Comparison of ENCODE assay signal across 12 cellular contexts in the genomic region with DNA sequence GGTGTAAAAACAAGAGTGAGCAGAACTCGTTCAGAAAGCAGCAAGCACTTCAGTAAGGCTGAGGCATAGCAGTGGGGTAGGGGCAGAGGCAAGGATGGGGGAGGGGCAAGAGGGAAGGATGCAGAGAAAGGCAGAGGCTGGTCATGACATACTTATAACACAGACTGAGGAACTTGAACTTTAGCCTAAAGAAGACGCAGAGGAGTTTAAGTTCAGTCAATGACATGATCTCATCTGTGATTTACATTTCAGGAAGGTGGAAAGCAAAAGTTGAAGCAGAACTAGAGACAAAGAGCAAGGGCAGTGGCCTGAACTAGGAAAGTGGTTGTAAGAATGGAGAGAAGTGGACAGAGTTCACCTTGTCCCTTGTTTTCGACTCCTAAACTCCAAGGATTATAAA. TPM values are rescaled to one million over a fixed set of nuclear protein-coding genes. Genes with fewer than 3 reads are reported as not detected.
A peak's percentile ranks its signal among the peaks of the same experiment; 100 is the strongest.
DNase-seq lines count a peak whose midpoint lies in the region; ATAC-seq and TF ChIP-seq lines count a peak whose summit lies in the region.
"Had no signal": no experiment of that assay in that cellular context is flagged by ENCODE, and none has a peak within 500 bp of the region (broad histone marks: within the 10 kb centered on the region; RNA-seq: fewer than 3 reads in every experiment).

No MANE protein-coding gene starts in this region.

- intact Hi-C loops in dendritic cell treated with granulocyte-macrophage colony-stimulating factor and Interleukin-4, amounts not matched to agents 40 ng/mL and 50 ng/mL, for 4 days (cut with micrococcal nuclease): loop anchor here (2.0 kb wide), 1 partner anchor 13 kb away; no protein-coding TSS in a partner anchor
- intact Hi-C loops in activated CD8-positive, alpha-beta T cell treated with anti-CD3 and anti-CD28 coated beads for 36 hours (cut with micrococcal nuclease): no loop called here

- WGBS in upper lobe of left lung, 2 donors: 40 to 45% methylated on average over 3 of the region's 3 CpGs

- H3K27me3 ChIP-seq in upper lobe of left lung: no peaks in the 10 kb centered on the region

- H3K4me3 Mint-ChIP-seq in dendritic cell treated with granulocyte-macrophage colony-stimulating factor and Interleukin-4, amounts not matched to agents 40 ng/mL and 50 ng/mL, for 4 days: no peak overlapping the region
- no peak overlapping the region for H3K4me3 Mint-ChIP-seq in activated CD8-positive, alpha-beta T cell treated with anti-CD3 and anti-CD28 coated beads for 36 hours

- DNase-seq in NCI-H510A treated with DMSO at 0.1 percent for 48 hours (lab: John Stamatoyannopoulos, UW) (peak; percentile 34), NCI-H510A (lab: John Stamatoyannopoulos, UW) (no peak), upper lobe of left lung (peak in 1 of 2 donors; percentile 33), GM19240 (ENCODE audit: insufficient read length, low spot score) (no peak)
- no peak for DNase-seq in activated CD8-positive, alpha-beta T cell treated with anti-CD3 and anti-CD28 coated beads for 36 hours
- no peak for DNase-seq in stimulated activated naive CD4-positive, alpha-beta T cell (lab: John Stamatoyannopoulos, UW)
- DNase-seq: PC-9 had no signal

- no peak overlapping the region for H3K4me3 ChIP-seq in upper lobe of left lung
- H3K4me3 ChIP-seq: lung, PC-9 had no signal

- H3K9me3 Mint-ChIP-seq in dendritic cell treated with granulocyte-macrophage colony-stimulating factor and Interleukin-4, amounts not matched to agents 40 ng/mL and 50 ng/mL, for 4 days: no peaks in the 10 kb centered on the region
- H3K9me3 Mint-ChIP-seq in activated CD8-positive, alpha-beta T cell treated with anti-CD3 and anti-CD28 coated beads for 36 hours: no peaks in the 10 kb centered on the region

- ATAC-seq in HG03103 (IDR thresholded peaks at IDR 0.05; ENCODE audit: low read depth, unreplicated experiment): peak; percentile 45
- peak; percentile 69 to 80 for ATAC-seq in upper lobe of left lung (ENCODE audit: low FRiP score in 2 of 2)
- no peak for ATAC-seq in activated CD8-positive, alpha-beta T cell treated with anti-CD3 and anti-CD28 coated beads for 36 hours

- no peaks in the 10 kb centered on the region for H3K36me3 Mint-ChIP-seq in dendritic cell treated with granulocyte-macrophage colony-stimulating factor and Interleukin-4, amounts not matched to agents 40 ng/mL and 50 ng/mL, for 4 days (ENCODE audit: low read depth)
- no peaks in the 10 kb centered on the region for H3K36me3 Mint-ChIP-seq in activated CD8-positive, alpha-beta T cell treated with anti-CD3 and anti-CD28 coated beads for 36 hours (ENCODE audit: low read depth)

- TF ChIP-seq POLR2A in upper lobe of left lung (IDR thresholded peaks at IDR 0.05): no peak

- peak overlapping the region; percentile 52 for H3K27ac Mint-ChIP-seq in dendritic cell treated with granulocyte-macrophage colony-stimulating factor and Interleukin-4, amounts not matched to agents 40 ng/mL and 50 ng/mL, for 4 days
- no peak overlapping the region for H3K27ac Mint-ChIP-seq in activated CD8-positive, alpha-beta T cell treated with anti-CD3 and anti-CD28 coated beads for 36 hours

- no peak for TF ChIP-seq EP300 in upper lobe of left lung (IDR thresholded peaks at IDR 0.05)

- H3K36me3 ChIP-seq in upper lobe of left lung: no peaks in the 10 kb centered on the region

- peaks cover 0 to 11% (median 3%) of the 10 kb centered on the region in 4 donors for H3K4me1 ChIP-seq in upper lobe of left lung

- POLR2A ChIA-PET in activated CD8-positive, alpha-beta T cell treated with anti-CD3 and anti-CD28 coated beads for 36 hours (lab: Charles Lee): no interaction called here

- H3K4me1 Mint-ChIP-seq in dendritic cell treated with granulocyte-macrophage colony-stimulating factor and Interleukin-4, amounts not matched to agents 40 ng/mL and 50 ng/mL, for 4 days (ENCODE audit: low read depth): peaks cover 37% of the 10 kb centered on the region
- H3K4me1 Mint-ChIP-seq in activated CD8-positive, alpha-beta T cell treated with anti-CD3 and anti-CD28 coated beads for 36 hours (ENCODE audit: low read depth): peaks cover 4% of the 10 kb centered on the region

- H3K27me3 Mint-ChIP-seq in dendritic cell treated with granulocyte-macrophage colony-stimulating factor and Interleukin-4, amounts not matched to agents 40 ng/mL and 50 ng/mL, for 4 days: no peaks in the 10 kb centered on the region
- H3K27me3 Mint-ChIP-seq in activated CD8-positive, alpha-beta T cell treated with anti-CD3 and anti-CD28 coated beads for 36 hours: no peaks in the 10 kb centered on the region

- peak overlapping the region in 3 of 4 donors; percentile 46 to 55 (median 53) for H3K27ac ChIP-seq in upper lobe of left lung

- no peaks in the 10 kb centered on the region for H3K9me3 ChIP-seq in upper lobe of left lung

- TF ChIP-seq CTCF in upper lobe of left lung (IDR thresholded peaks at IDR 0.05): no peak
- TF ChIP-seq CTCF in activated CD8-positive, alpha-beta T cell treated with anti-CD3 and anti-CD28 coated beads for 36 hours (IDR thresholded peaks at IDR 0.05): no peak

- CTCF ChIA-PET in activated CD8-positive, alpha-beta T cell treated with anti-CD3 and anti-CD28 coated beads for 36 hours (lab: Charles Lee): no interaction called here

RNA-seq across cellular contexts. Expression of a gene that starts 15.8 kb away (rescaled TPM):
- 10 to 100 TPM; 10.5 to 86.5 (median 24.3) TPM for total RNA-seq in upper lobe of left lung
- under 1 TPM; 0.14 to 0.38 TPM for total RNA-seq in activated CD8-positive, alpha-beta T cell treated with anti-CD3 and anti-CD28 coated beads for 36 hours
- total RNA-seq: A673, dermis microvascular lymphatic vessel endothelial cell had no signal

Comparison
In these comparisons a context has a peak if more than half of its experiments do, and no peak if none do; other contexts are left out.
1. RNA of a gene that starts 15.8 kb away (total RNA-seq): 10.5 to 86.5 TPM in upper lobe of left lung; 0.14 to 0.38 TPM in activated CD8-positive, alpha-beta T cell treated with anti-CD3 and anti-CD28 coated beads for 36 hours; every median in the first group is over 4 times any median in the second.